8 cellular contexts compared by ENCODE assay signal in the genomic region with DNA sequence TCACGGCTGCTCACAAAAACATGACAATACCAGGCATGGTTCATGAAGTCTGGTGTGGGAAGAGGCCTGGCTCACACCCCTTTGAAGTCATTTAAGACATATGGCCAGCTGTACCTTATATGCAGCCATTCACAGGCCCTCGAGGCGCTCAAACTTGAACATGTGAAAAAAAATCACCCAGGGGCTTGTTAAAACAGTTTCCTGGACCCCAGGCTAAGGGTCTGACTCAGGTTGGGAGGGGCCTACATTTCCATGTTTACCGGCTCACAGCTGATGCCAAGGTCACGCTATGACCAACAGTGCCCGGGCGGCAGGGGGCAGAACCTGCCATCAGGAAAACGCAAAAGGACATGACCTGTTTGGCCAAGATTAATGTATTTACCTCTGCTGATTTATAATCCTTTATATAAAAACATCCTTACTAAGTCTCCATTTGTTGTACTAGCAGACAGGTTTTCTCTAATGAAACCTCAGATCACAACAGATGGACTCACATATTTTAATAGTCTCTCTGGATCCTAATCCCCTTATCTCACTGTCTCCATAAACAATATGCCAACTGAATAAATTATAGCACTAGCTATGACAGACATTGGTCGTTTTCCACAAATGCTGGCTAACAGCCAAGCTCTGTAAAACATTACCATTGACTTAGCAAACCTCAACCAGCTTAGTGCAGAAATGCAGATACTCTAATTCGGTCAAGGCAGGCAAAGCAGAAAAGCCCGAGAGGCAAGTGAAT. TPM values are rescaled to one million over a fixed set of nuclear protein-coding genes. Genes with fewer than 3 reads are reported as not detected.
DNase-seq lines count a peak whose midpoint lies in the region; ATAC-seq and TF ChIP-seq lines count a peak whose summit lies in the region.

No MANE protein-coding gene starts in this region.

- peak; percentile 10 for DNase-seq in SK-MEL-5 (ENCODE audit: low read depth, low spot score)
- peak; percentile 67 to 74 for DNase-seq in fibroblast of lung (ENCODE audit: low read depth in 2 of 2)
- peak; percentile 89 for DNase-seq in prostate gland (ENCODE audit: low spot score)
- no peak for DNase-seq in HCEC 1CT

- H2AFZ ChIP-seq in fibroblast of lung (ENCODE audit: low read length): no peak overlapping the region

- peak overlapping the region in 2 of 11 experiments; percentile 1 to 19; a peak in 2 of 22 replicates for H3K9ac ChIP-seq in BLaER1 treated with 17β-estradiol and CSF1 and Interleukin-3, amounts not matched to agents 10 nM and 100 nM
- H3K9ac ChIP-seq in fibroblast of lung (ENCODE audit: insufficient read depth, low read length): no peak overlapping the region

- H3K27me3 ChIP-seq in BLaER1 treated with 17β-estradiol and CSF1 and Interleukin-3, amounts not matched to agents 10 nM and 100 nM: no peaks in the 10 kb centered on the region
- H3K27me3 ChIP-seq in fibroblast of lung (ENCODE audit: control insufficient read depth, insufficient read depth, low read length) (no peaks in the 10 kb centered on the region), prostate gland (replicated peaks; ENCODE audit: insufficient read depth) (no peaks in the 10 kb centered on the region)

- peaks cover 22 to 98% (median 60%) of the 10 kb centered on the region in 11 experiments for H4K20me1 ChIP-seq in BLaER1 treated with 17β-estradiol and CSF1 and Interleukin-3, amounts not matched to agents 10 nM and 100 nM
- H4K20me1 ChIP-seq in fibroblast of lung (ENCODE audit: control insufficient read depth, extremely low read depth, insufficient read depth, low read length): no peaks in the 10 kb centered on the region

- 6% methylated on average over 11 of the region's 11 CpGs for WGBS in prostate gland

- peak overlapping the region; percentile 18 to 90 (median 79); a peak in 21 of 22 replicates for H3K4me2 ChIP-seq in BLaER1 treated with 17β-estradiol and CSF1 and Interleukin-3, amounts not matched to agents 10 nM and 100 nM
- no peak overlapping the region for H3K4me2 ChIP-seq in fibroblast of lung (ENCODE audit: extremely low read depth, insufficient read depth, low read length)

- intact Hi-C loops in prostate gland (cut with DNase I): loop anchor here (10.0 kb wide), 1 partner anchor 176 kb away; no protein-coding TSS in a partner anchor

- no peak for ATAC-seq in HG03039 (IDR thresholded peaks at IDR 0.05; ENCODE audit: unreplicated experiment)
- ATAC-seq in HG02973 (IDR thresholded peaks at IDR 0.05; ENCODE audit: unreplicated experiment): no peak

- TF ChIP-seq CTCF in LNCAP (IDR thresholded peaks at IDR 0.05) (peak; percentile 44), fibroblast of lung (conservative IDR thresholded peaks at IDR 0.05 in 1 of 2, IDR thresholded peaks at IDR 0.05 in 1 of 2; ENCODE audit: low read depth in 1 of 2, low read length in 2 of 2) (no peak), prostate gland (IDR thresholded peaks at IDR 0.05) (peak in 3 of 4 experiments; percentile 28 to 58 (median 42))

- H3K27ac ChIP-seq in BLaER1 treated with 17β-estradiol and CSF1 and Interleukin-3, amounts not matched to agents 10 nM and 100 nM: peak overlapping the region in 9 of 11 experiments; percentile 11 to 93 (median 33); a peak in 14 of 22 replicates
- H3K27ac ChIP-seq in fibroblast of lung (ENCODE audit: insufficient read depth, low read length) (peak overlapping the region; percentile 8), prostate gland (peak overlapping the region; percentile 79 to 83)

- in situ Hi-C loops in SK-MEL-5 (cut with HindIII; ENCODE audit: low pct_unique_long_range_greater_than_20kb, low sequenced_read_pairs): no loop called here

- peaks cover 93% of the 10 kb centered on the region for H3K79me2 ChIP-seq in fibroblast of lung (ENCODE audit: control insufficient read depth, insufficient read depth, low read length)

- peaks cover 0 to 77% (median 53%) of the 10 kb centered on the region in 11 experiments; a peak in 19 of 22 replicates for H3K36me3 ChIP-seq in BLaER1 treated with 17β-estradiol and CSF1 and Interleukin-3, amounts not matched to agents 10 nM and 100 nM
- H3K36me3 ChIP-seq in fibroblast of lung (ENCODE audit: control insufficient read depth, insufficient read depth, low read length) (peaks cover 2% of the 10 kb centered on the region), prostate gland (no peaks in the 10 kb centered on the region)

- H3K4me3 ChIP-seq in BLaER1 treated with 17β-estradiol and CSF1 and Interleukin-3, amounts not matched to agents 10 nM and 100 nM: no peak overlapping the region
- H3K4me3 ChIP-seq in fibroblast of lung (replicated peaks in 1 of 4; ENCODE audit: control extremely low read depth in 1 of 4, insufficient read depth in 1 of 4, low read depth in 3 of 4, low read length in 4 of 4) (no peak overlapping the region), prostate gland (no peak overlapping the region)

- peaks cover 65 to 89% (median 80%) of the 10 kb centered on the region in 10 experiments for H3K4me1 ChIP-seq in BLaER1 treated with 17β-estradiol and CSF1 and Interleukin-3, amounts not matched to agents 10 nM and 100 nM
- H3K4me1 ChIP-seq in fibroblast of lung (ENCODE audit: control insufficient read depth, extremely low read depth, insufficient read depth, low read length) (peaks cover 20% of the 10 kb centered on the region), prostate gland (replicated peaks) (peaks cover 19% of the 10 kb centered on the region)

- H3K9me3 ChIP-seq in BLaER1 treated with 17β-estradiol and CSF1 and Interleukin-3, amounts not matched to agents 10 nM and 100 nM (replicated peaks in 1 of 11): peaks cover 0 to 15% (median 0%) of the 10 kb centered on the region in 11 experiments; a peak in 1 of 22 replicates
- no peaks in the 10 kb centered on the region for H3K9me3 ChIP-seq in fibroblast of lung (ENCODE audit: control insufficient read depth, insufficient read depth, low read depth, low read length)
- H3K9me3 ChIP-seq in prostate gland: no peaks in the 10 kb centered on the region

- no peak for TF ChIP-seq POLR2A in prostate gland (IDR thresholded peaks at IDR 0.05)

RNA-seq across cellular contexts. Expression of gene EZR, which starts 19.9 kb away (rescaled TPM):
- total RNA-seq in SK-MEL-5 (2014; rRNA removed; shearing (Covaris generic)): 59.8 and 69.4 TPM in 2 replicates
- polyA plus RNA-seq in SK-MEL-5 (2015; cell fraction: cytosol; rRNA removed): 60.2 and 65.5 TPM in 2 replicates
- 22.4 and 31.8 TPM in 2 replicates for polyA plus RNA-seq in SK-MEL-5 (2015; cell fraction: nucleus; rRNA removed)
- total RNA-seq in fibroblast of lung: 55.2 and 89.0 TPM in 2 replicates
- polyA plus RNA-seq in fibroblast of lung: 105 and 132 TPM in 2 replicates
- polyA plus RNA-seq in fibroblast of lung (2012): 103 and 125 TPM in 2 replicates
- polyA minus RNA-seq in fibroblast of lung (ENCODE audit: low replicate concordance): 108 and 119 TPM in 2 replicates
- 100 to 1,000 TPM; 118 to 222 TPM for total RNA-seq in prostate gland

Comparison
In these comparisons a context has a peak if more than half of its experiments do, and no peak if none do; other contexts are left out.
1. H3K27ac ChIP-seq: peak in every context shown above with its lines; median percentile 81 in prostate gland; 33 in BLaER1 treated with 17β-estradiol and CSF1 and Interleukin-3, amounts not matched to agents 10 nM and 100 nM; 8 in fibroblast of lung.
2. CTCF ChIP-seq: peak in LNCAP (single experiment) and prostate gland (3 of 4); none in fibroblast of lung (0 of 2).